Comparison of ENCODE assay signal across 8 cellular contexts in genomic region chr3:194682651-194683310, GRCh38. TPM values are rescaled to one million over a fixed set of nuclear protein-coding genes. Genes with fewer than 3 reads are reported as not detected.
A peak's percentile ranks its signal among the peaks of the same experiment; 100 is the strongest.
DNase-seq lines count a peak whose midpoint lies in the region; ATAC-seq and TF ChIP-seq lines count a peak whose summit lies in the region.

No MANE protein-coding gene starts in this region.

- ATAC-seq in HG03159 (IDR thresholded peaks at IDR 0.05; ENCODE audit: unreplicated experiment): peak; percentile 51
- peak; percentile 47 for ATAC-seq in WTC11
- ATAC-seq in central memory CD8-positive, alpha-beta T cell (replicated peaks; ENCODE audit: extremely low read depth, poor library complexity, severe bottlenecking): peak; percentile 48

- peaks cover 10% of the 10 kb centered on the region for H3K4me1 Mint-ChIP-seq in WTC11
- H3K4me1 Mint-ChIP-seq in central memory CD8-positive, alpha-beta T cell: peaks cover 35% of the 10 kb centered on the region

- no peaks in the 10 kb centered on the region for H3K9me3 Mint-ChIP-seq in WTC11
- no peaks in the 10 kb centered on the region for H3K9me3 Mint-ChIP-seq in central memory CD8-positive, alpha-beta T cell

- DNase-seq in activated gamma-delta T cell treated with Interleukin-2 at 50 U/mL for 16 hours (peak; percentile 60), activated gamma-delta T cell (lab: John Stamatoyannopoulos, UW) (no peak), NCI-H345 treated with DMSO at 0.1 percent for 48 hours (lab: John Stamatoyannopoulos, UW; ENCODE audit: unreplicated experiment) (peak; percentile 84), WTC11 (ENCODE audit: low spot score) (peak; percentile 79), kidney glomerular epithelial cell (lab: John Stamatoyannopoulos, UW) (peak; percentile 79)
- DNase-seq in central memory CD8-positive, alpha-beta T cell (ENCODE audit: low spot score in 2 of 2): peak; percentile 27 to 61
- DNase-seq in stimulated activated CD4-positive, alpha-beta T cell treated with anti-CD3 and anti-CD28 coated beads, Interleukin-1b, Interleukin-23, amount 100 ng/mL, for 48 hours: peak; percentile 73

- no peak overlapping the region for H3K4me3 Mint-ChIP-seq in WTC11
- no peak overlapping the region for H3K4me3 Mint-ChIP-seq in central memory CD8-positive, alpha-beta T cell

- POLR2A ChIA-PET in WTC11 (lab: Charles Lee): interaction anchor here (1.0 to 1.3 kb wide), 3 partner anchors 11 to 303 kb away, joined by 4 to 5 read pairs (median 4); partner anchors contain the start of genes LSG1 and TMEM44

- TF ChIP-seq CTCF in WTC11 (IDR thresholded peaks at IDR 0.05): peak; percentile 62

- peaks cover 46% of the 10 kb centered on the region for H3K27me3 Mint-ChIP-seq in WTC11 (ENCODE audit: low read depth)
- H3K27me3 Mint-ChIP-seq in central memory CD8-positive, alpha-beta T cell: no peaks in the 10 kb centered on the region

- no peak overlapping the region for H3K27ac Mint-ChIP-seq in WTC11
- H3K27ac Mint-ChIP-seq in central memory CD8-positive, alpha-beta T cell (ENCODE audit: low read depth): no peak overlapping the region

- CTCF ChIA-PET in WTC11 (lab: Charles Lee): interaction anchor here (0.6 to 3.2 kb wide), 79 partner anchors 10 to 588 kb away, joined by 3 to 61 read pairs (median 4); partner anchors contain the start of genes LSG1, TMEM44 and XXYLT1

- no peaks in the 10 kb centered on the region for H3K36me3 Mint-ChIP-seq in WTC11
- peaks cover 6% of the 10 kb centered on the region for H3K36me3 Mint-ChIP-seq in central memory CD8-positive, alpha-beta T cell (ENCODE audit: insufficient read depth)

TF ChIP-seq in WTC11, 78 proteins besides CTCF, POLR2A, EP300 and RAD21:
- no peak for TF ChIP-seq EMX1 (CRISPR knock-in tag; IDR thresholded peaks at IDR 0.05)
- TF ChIP-seq ETV6 (CRISPR knock-in tag; IDR thresholded peaks at IDR 0.05): peak; percentile 15; the same call in 1 of the 2 replicates

RNA-seq across cellular contexts. Expression of gene FAM43A, which starts 2.9 kb away (rescaled TPM):
- 2.6 to 3.8 TPM (median 3.7 TPM) in 3 replicates for total RNA-seq in WTC11 (2021)

RNA-seq across cellular contexts. Expression of gene LSG1, which starts 10.8 kb away (rescaled TPM):
- total RNA-seq in WTC11 (2021): 42.9 to 45.8 TPM (median 44.1 TPM) in 3 replicates

RNA-seq across cellular contexts. Expression of gene TMEM44, which starts 49.6 kb away (rescaled TPM):
- 13.7 to 20.8 TPM (median 19.3 TPM) in 3 replicates for total RNA-seq in WTC11 (2021)
